ENCODE assay signal across 25 cellular contexts in the genomic region with DNA sequence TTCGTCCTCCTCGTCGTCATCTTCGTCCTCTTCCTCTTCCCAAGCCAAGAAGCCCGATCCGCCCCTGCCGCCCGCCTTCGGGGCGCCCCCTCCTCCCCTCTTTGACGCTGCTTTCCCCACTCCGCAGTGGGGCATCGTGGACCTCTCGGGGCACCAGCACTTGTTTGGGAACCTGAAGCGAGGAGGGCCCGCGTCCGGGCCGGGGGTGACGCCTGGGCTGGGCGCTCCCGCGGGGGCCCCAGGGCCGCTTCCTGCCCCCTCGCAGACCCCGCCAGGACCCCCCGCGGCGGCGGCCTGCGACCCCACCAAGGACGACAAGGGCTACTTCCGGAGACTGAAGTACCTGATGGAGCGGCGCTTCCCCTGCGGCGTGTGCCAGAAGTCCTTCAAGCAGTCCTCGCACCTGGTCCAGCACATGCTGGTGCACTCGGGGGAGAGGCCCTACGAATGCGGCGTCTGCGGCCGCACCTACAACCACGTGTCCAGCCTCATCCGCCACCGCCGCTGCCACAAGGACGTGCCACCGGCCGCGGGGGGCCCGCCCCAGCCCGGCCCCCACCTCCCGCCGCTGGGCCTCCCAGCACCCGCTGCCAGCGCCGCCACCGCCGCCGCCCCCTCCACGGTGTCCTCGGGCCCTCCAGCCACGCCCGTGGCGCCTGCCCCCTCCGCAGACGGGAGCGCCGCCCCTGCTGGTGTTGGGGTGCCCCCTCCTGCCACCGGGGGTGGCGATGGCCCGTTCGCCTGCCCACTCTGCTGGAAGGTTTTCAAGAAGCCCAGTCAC.
"Had no signal": no experiment of that assay in that cellular context is flagged by ENCODE, and none has a peak within 500 bp of the region (broad histone marks: within the 10 kb centered on the region; RNA-seq: fewer than 3 reads in every experiment).

No MANE protein-coding gene starts in this region.

- H3K27ac ChIP-seq: brain microvascular endothelial cell, coronary artery, dorsolateral prefrontal cortex, WERI-Rb-1 had no signal

- ATAC-seq: activated CD4-positive, CD25-positive, alpha-beta regulatory T cell treated with anti-CD3 and anti-CD28 coated beads, Interleukin-2, amount 50 U/mL, for 24 hours; activated CD8-positive, alpha-beta T cell treated with anti-CD3 and anti-CD28 coated beads for 36 hours; activated T-cell treated with anti-CD3 and anti-CD28 coated beads, Interleukin-2, amount 50 U/mL, for 4 hours; activated T-helper 17 cell treated with anti-CD3 and anti-CD28 coated beads, Interleukin-2, amount 50 U/mL, for 72 hours; esophagus mucosa had no signal

- H3K27me3 ChIP-seq: brain microvascular endothelial cell, dorsolateral prefrontal cortex had no signal

- DNase-seq: activated B cell treated with CpG ODN at 0.5 μM for 24 hours; activated CD4-positive, alpha-beta T cell treated with anti-CD3 and anti-CD28 coated beads for 48 hours; activated CD4-positive, alpha-beta T cell treated with anti-CD3 and anti-CD28 coated beads, Interleukin-2, amount 50 U/mL, for 1 hour; activated CD4-positive, alpha-beta T cell treated with anti-CD3 and anti-CD28 coated beads, Interleukin-2, amount 50 U/mL, for 48 hours; activated CD8-positive, alpha-beta memory T cell treated with anti-CD3 and anti-CD28 coated beads for 24 hours; activated CD8-positive, alpha-beta T cell treated with anti-CD3 and anti-CD28 coated beads for 36 hours; activated effector memory CD4-positive, alpha-beta T cell treated with Interleukin-2 at 50 U/mL for 16 hours; activated gamma-delta T cell treated with Interleukin-2 at 50 U/mL for 16 hours; activated naive CD4-positive, alpha-beta T cell treated with anti-CD3 and anti-CD28 coated beads, Interleukin-2, amount 50 U/mL, for 16 hours; activated naive CD4-positive, alpha-beta T cell treated with Interleukin-2 at 50 U/mL for 16 hours; activated T-cell treated with anti-CD3 and anti-CD28 coated beads, Interleukin-2, amount 50 U/mL, for 4 hours; amniotic stem cell; anterior cingulate cortex; brain microvascular endothelial cell; dorsolateral prefrontal cortex; effector memory CD4-positive, alpha-beta T cell; endodermal cell; foreskin fibroblast; head of caudate nucleus; T-helper 9 cell; WERI-Rb-1 had no signal

- H3K4me3 ChIP-seq: coronary artery, dorsolateral prefrontal cortex had no signal
